ENCODE assay signal across 23 cellular contexts in the genomic region with DNA sequence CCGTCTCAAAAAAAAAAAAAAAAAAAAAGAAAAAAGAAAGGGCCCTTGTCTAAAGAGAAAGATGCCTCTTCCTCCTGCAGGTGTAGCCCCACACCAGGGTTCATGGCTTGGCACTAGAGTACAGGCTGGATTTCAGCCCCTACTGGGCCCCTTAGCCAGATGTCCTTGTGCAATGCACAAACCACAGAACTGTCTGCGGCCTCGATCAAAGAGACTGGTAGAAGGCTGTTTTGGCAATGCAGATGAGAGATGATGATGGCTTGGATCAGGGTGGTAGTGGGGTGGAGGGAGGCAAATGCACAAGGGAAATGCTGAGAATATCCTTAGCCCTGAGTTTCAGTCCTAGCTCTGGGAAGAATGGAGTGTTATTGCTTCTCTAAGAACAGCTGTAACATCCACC. TPM values are rescaled to one million over a fixed set of nuclear protein-coding genes. Genes with fewer than 3 reads are reported as not detected.
DNase-seq lines count a peak whose midpoint lies in the region; ATAC-seq and TF ChIP-seq lines count a peak whose summit lies in the region.
"Had no signal": no experiment of that assay in that cellular context is flagged by ENCODE, and none has a peak within 500 bp of the region (broad histone marks: within the 10 kb centered on the region; RNA-seq: fewer than 3 reads in every experiment).

No MANE protein-coding gene starts in this region.

- H3K9me3 Mint-ChIP-seq in naive thymus-derived CD8-positive, alpha-beta T cell: no peaks in the 10 kb centered on the region
- H3K9me3 Mint-ChIP-seq: dendritic cell treated with granulocyte-macrophage colony-stimulating factor and Interleukin-4, amounts not matched to agents 40 ng/mL and 50 ng/mL, for 4 days; immature natural killer cell had no signal

- H3K4me3 Mint-ChIP-seq in naive thymus-derived CD8-positive, alpha-beta T cell: no peak overlapping the region
- H3K4me3 Mint-ChIP-seq: brain; dendritic cell treated with granulocyte-macrophage colony-stimulating factor and Interleukin-4, amounts not matched to agents 40 ng/mL and 50 ng/mL, for 4 days; immature natural killer cell; nephron progenitor cell had no signal

- H3K27ac Mint-ChIP-seq in naive thymus-derived CD8-positive, alpha-beta T cell: peak overlapping the region in 1 of 10 donors; percentile 29
- H3K27ac Mint-ChIP-seq: brain; dendritic cell treated with granulocyte-macrophage colony-stimulating factor and Interleukin-4, amounts not matched to agents 40 ng/mL and 50 ng/mL, for 4 days; immature natural killer cell; nephron progenitor cell; progenitor cell of endocrine pancreas had no signal

- no peak for TF ChIP-seq CTCF in AG10803 (conservative IDR thresholded peaks at IDR 0.05; ENCODE audit: low read length)
- TF ChIP-seq CTCF in HL-60 (IDR thresholded peaks at IDR 0.05; ENCODE audit: insufficient read depth, low read length): no peak
- TF ChIP-seq CTCF in choroid plexus epithelial cell (conservative IDR thresholded peaks at IDR 0.05; ENCODE audit: low read depth, low read length): no peak
- no peak for TF ChIP-seq CTCF in lower leg skin (IDR thresholded peaks at IDR 0.05)

- TF ChIP-seq POLR2A in lower leg skin (IDR thresholded peaks at IDR 0.05): no peak

- H3K27ac ChIP-seq in HL-60 (replicated peaks): no peak overlapping the region
- H3K27ac ChIP-seq: epithelial cell of prostate, testis had no signal

- POLR2A ChIA-PET in naive thymus-derived CD8-positive, alpha-beta T cell (lab: Charles Lee): interaction anchor here (0.7 kb wide), 1 partner anchor 29 kb away, joined by 4 read pairs; no protein-coding TSS in a partner anchor

- intact Hi-C loops in lower leg skin (cut with DNase I; ENCODE audit: low total_unique reads): no loop called here

- 64 to 75% methylated on average over 2 to 3 of the region's 3 CpGs for WGBS in lower leg skin, 2 donors

- no peaks in the 10 kb centered on the region for H3K36me3 Mint-ChIP-seq in naive thymus-derived CD8-positive, alpha-beta T cell
- H3K36me3 Mint-ChIP-seq: brain, immature natural killer cell had no signal

- peaks cover 2% of the 10 kb centered on the region for H3K27me3 ChIP-seq in HL-60 (ENCODE audit: insufficient read depth, poor library complexity, severe bottlenecking)
- H3K27me3 ChIP-seq: testis had no signal

- peaks cover 0 to 12% (median 7%) of the 10 kb centered on the region in 5 donors for H3K27me3 Mint-ChIP-seq in naive thymus-derived CD8-positive, alpha-beta T cell
- H3K27me3 Mint-ChIP-seq: brain, progenitor cell of endocrine pancreas had no signal

- no peak for ATAC-seq in naive thymus-derived CD8-positive, alpha-beta T cell
- ATAC-seq: Right ventricle myocardium inferior had no signal

- peak; percentile 48 for DNase-seq in AG10803 (ENCODE audit: low read depth)
- DNase-seq in HL-60 (ENCODE audit: low read depth in 1 of 2, low spot score in 1 of 2): peak; percentile 34 to 83
- DNase-seq in NOMO-1 treated with dmso at 0.1 percent for 144 hours (lab: John Stamatoyannopoulos, UW; ENCODE audit: unreplicated experiment): peak; percentile 5
- DNase-seq in choroid plexus epithelial cell (ENCODE audit: low read depth): peak; percentile 9
- no peak for DNase-seq in lower leg skin (ENCODE audit: low spot score in 2 of 2)
- no peak for DNase-seq in DMS153 (lab: John Stamatoyannopoulos, UW)
- DNase-seq in naive thymus-derived CD8-positive, alpha-beta T cell: no peak
- no peak for DNase-seq in HuH-7 (ENCODE audit: low spot score)
- DNase-seq: activated naive CD4-positive, alpha-beta T cell treated with anti-CD3 and anti-CD28 coated beads, Interleukin-2, amount 50 U/mL, for 16 hours; COR-L47; immature natural killer cell; mammary epithelial cell; NCI-H1417; nephron progenitor cell; small intestine; stimulated activated CD4-positive, alpha-beta T cell treated with anti-CD3 and anti-CD28 coated beads, Interleukin-4, amount 100 ng/mL, for 4 hours; stimulated activated CD8-positive, alpha-beta memory T cell treated with anti-CD3 and anti-CD28 coated beads, Interleukin-4, amount 100 ng/mL, for 48 hours; testis had no signal

- peaks cover 0 to 18% (median 11%) of the 10 kb centered on the region in 4 donors for H3K4me1 Mint-ChIP-seq in naive thymus-derived CD8-positive, alpha-beta T cell
- H3K4me1 Mint-ChIP-seq: brain had no signal

- H3K4me3 ChIP-seq in AG10803 (ENCODE audit: low read length) (no peak overlapping the region), HL-60 (replicated peaks; ENCODE audit: insufficient read depth, low read length) (no peak overlapping the region), choroid plexus epithelial cell (ENCODE audit: low read depth, low read length) (no peak overlapping the region), lower leg skin (ENCODE audit: low read depth, poor library complexity, severe bottlenecking) (no peak overlapping the region)
- H3K4me3 ChIP-seq: testis had no signal

RNA-seq across cellular contexts. Expression of a gene that starts 26.5 kb away (rescaled TPM):
- 10 to 100 TPM; 20.2 to 26.8 (median 23.0) TPM for total RNA-seq in lower leg skin
- total RNA-seq in naive thymus-derived CD8-positive, alpha-beta T cell: 10 to 100 TPM; 44.5 to 47.3 TPM
- polyA plus RNA-seq in naive thymus-derived CD8-positive, alpha-beta T cell: 10 to 100 TPM; 65.8 to 83.4 (median 66.4) TPM

RNA-seq across cellular contexts. Expression of a gene that starts 55.9 kb away (rescaled TPM):
- 1 to 10 TPM in 1 of 4 donors, under 1 TPM in 3; 0.25 to 1.2 (median 0.68) TPM for total RNA-seq in lower leg skin
- 1 to 10 TPM in 1 of 2 experiments, under 1 TPM in 1; 0.88 to 1.2 TPM for total RNA-seq in naive thymus-derived CD8-positive, alpha-beta T cell
- polyA plus RNA-seq in naive thymus-derived CD8-positive, alpha-beta T cell: under 1 TPM; 0.25 to 0.46 (median 0.26) TPM
- polyA plus RNA-seq: immature natural killer cell had no signal

Comparison
In these comparisons a context has a peak if more than half of its experiments do, and no peak if none do; other contexts are left out.
1. DNase-seq: peak in AG10803 (single experiment), HL-60 (2 of 2), NOMO-1 treated with dmso at 0.1 percent for 144 hours (single experiment) and choroid plexus epithelial cell (single experiment); none in lower leg skin (0 of 2), DMS153 (single experiment), naive thymus-derived CD8-positive, alpha-beta T cell (0 of 10) and HuH-7 (single experiment).